In genomic region chr14:104690266-104690711, GRCh38 we compare ENCODE assay signal across 9 cellular contexts. TPM values are rescaled to one million over a fixed set of nuclear protein-coding genes. Genes with fewer than 3 reads are reported as not detected.
DNase-seq lines count a peak whose midpoint lies in the region; ATAC-seq, FAIRE-seq and TF ChIP-seq lines count a peak whose summit lies in the region.
"Had no signal": no experiment of that assay in that cellular context is flagged by ENCODE, and none has a peak within 500 bp of the region (broad histone marks: within the 10 kb centered on the region; RNA-seq: fewer than 3 reads in every experiment).

No MANE protein-coding gene starts in this region.

- DNase-seq in cardiac muscle cell (ENCODE audit: low read depth in 1 of 2, low spot score in 1 of 2) (no peak), Right ventricle myocardium superior (no peak), bronchial epithelial cell (ENCODE audit: low read depth) (no peak), amniotic stem cell (lab: John Stamatoyannopoulos, UW) (no peak), posterior cingulate gyrus (no peak), NCI-H2171 (lab: John Stamatoyannopoulos, UW) (no peak)

- H3K27ac ChIP-seq in cardiac muscle cell (no peak overlapping the region), mesodermal cell (ENCODE audit: low read depth, low read length, severe bottlenecking) (no peak overlapping the region)

- TF ChIP-seq CTCF in cardiac muscle cell (IDR thresholded peaks at IDR 0.05; ENCODE audit: low read depth, low read length) (no peak), bronchial epithelial cell (IDR thresholded peaks at IDR 0.05; ENCODE audit: insufficient read depth, low read length, severe bottlenecking) (no peak)

- H3K36me3 ChIP-seq in cardiac muscle cell: no peaks in the 10 kb centered on the region
- peaks cover 18% of the 10 kb centered on the region for H3K36me3 ChIP-seq in bronchial epithelial cell (ENCODE audit: control insufficient read depth, insufficient read depth, low read length)
- H3K36me3 ChIP-seq in mesodermal cell (ENCODE audit: control insufficient read depth, insufficient read depth, low read length): peaks cover 31% of the 10 kb centered on the region

- ATAC-seq in Right ventricle myocardium superior (ENCODE audit: poor library complexity): no peak
- ATAC-seq in HG02973 (IDR thresholded peaks at IDR 0.05; ENCODE audit: unreplicated experiment): no peak

- H3K4me3 ChIP-seq in cardiac muscle cell (peak overlapping the region; percentile 87), bronchial epithelial cell (ENCODE audit: low read depth, low read length) (peak overlapping the region; percentile 89), mesodermal cell (ENCODE audit: extremely low read depth, insufficient read depth, low read length, poor library complexity, severe bottlenecking) (peak overlapping the region; percentile 89)

- peaks cover 6% of the 10 kb centered on the region for H3K4me1 ChIP-seq in cardiac muscle cell (ENCODE audit: low read depth)
- peaks cover 48% of the 10 kb centered on the region for H3K4me1 ChIP-seq in mesodermal cell (ENCODE audit: control insufficient read depth, insufficient read depth, low read length, poor library complexity, severe bottlenecking)

- H3K9me3 ChIP-seq in cardiac muscle cell (ENCODE audit: low read depth): no peaks in the 10 kb centered on the region
- no peaks in the 10 kb centered on the region for H3K9me3 ChIP-seq in mesodermal cell (ENCODE audit: control insufficient read depth, low read length)

- intact Hi-C loops in Right ventricle myocardium superior (cut with DNase I) (no loop called here), posterior cingulate gyrus (cut with DNase I) (no loop called here)

- 52 to 53% methylated on average over 6 to 8 of the region's 12 CpGs for WGBS in mesodermal cell (ENCODE audit: insufficient coverage in 2 of 2), 2 experiments

- H3K27me3 ChIP-seq in cardiac muscle cell: no peaks in the 10 kb centered on the region
- no peaks in the 10 kb centered on the region for H3K27me3 ChIP-seq in bronchial epithelial cell (ENCODE audit: control insufficient read depth, insufficient read depth, low read length)

- no peak for FAIRE-seq in bronchial epithelial cell (lab: Jason Lieb, UNC)
- FAIRE-seq: G401.6 had no signal

RNA-seq across cellular contexts. Expression of gene INF2, which starts 0.9 kb away (rescaled TPM):
- 36.5 and 62.4 TPM in 2 replicates for total RNA-seq in cardiac muscle cell
- 14.1 and 14.5 TPM in 2 replicates for polyA plus RNA-seq in cardiac muscle cell
- 28.3 TPM for total RNA-seq in Right ventricle myocardium superior
- total RNA-seq in bronchial epithelial cell: 26.2 and 26.6 TPM in 2 replicates
- polyA plus RNA-seq in mesodermal cell (2013, experiment 1 of 2): 58.2 TPM
- 54.6 TPM for polyA plus RNA-seq in mesodermal cell (2013, experiment 2 of 2)

RNA-seq across cellular contexts. Expression of gene ADSS1, which starts 33.7 kb away (rescaled TPM):
- total RNA-seq in cardiac muscle cell: 53.8 and 63.8 TPM in 2 replicates
- 53.4 and 73.3 TPM in 2 replicates for polyA plus RNA-seq in cardiac muscle cell
- 215 TPM for total RNA-seq in Right ventricle myocardium superior
- 18.2 and 34.3 TPM in 2 replicates for total RNA-seq in bronchial epithelial cell
- polyA plus RNA-seq in mesodermal cell (2013, experiment 1 of 2): 20.2 TPM
- 18.6 TPM for polyA plus RNA-seq in mesodermal cell (2013, experiment 2 of 2)
